Comparison of ENCODE assay signal across 8 cellular contexts in the genomic region with DNA sequence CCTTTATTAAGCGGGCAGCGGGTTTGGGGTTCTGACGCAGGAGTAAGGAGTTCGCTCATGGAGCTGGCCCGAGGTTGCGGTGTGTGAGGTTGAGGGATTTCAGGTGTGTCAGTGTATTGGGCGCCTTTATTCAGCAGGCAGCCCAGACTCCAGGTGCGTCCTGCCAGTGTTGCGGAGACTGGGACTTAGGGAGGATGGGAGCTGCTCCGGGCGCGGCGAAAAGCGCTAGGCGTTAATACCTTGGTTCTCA. TPM values are rescaled to one million over a fixed set of nuclear protein-coding genes. Genes with fewer than 3 reads are reported as not detected.
DNase-seq lines count a peak whose midpoint lies in the region; ATAC-seq, FAIRE-seq and TF ChIP-seq lines count a peak whose summit lies in the region.

No MANE protein-coding gene starts in this region.

- peaks cover 58% of the 10 kb centered on the region for H3K79me2 ChIP-seq in K562 (ENCODE audit: control insufficient read depth, insufficient read depth, low read length)
- H3K79me2 ChIP-seq in mesendoderm (ENCODE audit: control insufficient read depth, insufficient read depth, low read length): peaks cover 37% of the 10 kb centered on the region

- H2BK5ac ChIP-seq in mesendoderm (ENCODE audit: low read length): no peak overlapping the region

- peak overlapping the region; percentile 80 for H3K23ac ChIP-seq in mesendoderm (ENCODE audit: low read length)

- peak; percentile 1 for ATAC-seq in K562
- no peak for ATAC-seq in HG03025 (IDR thresholded peaks at IDR 0.05; ENCODE audit: low FRiP score, unreplicated experiment)

- peak overlapping the region; percentile 93 for H3K4me2 ChIP-seq in K562 (ENCODE audit: insufficient read depth, low read length)
- H3K4me2 ChIP-seq in mesendoderm (ENCODE audit: low read length): peak overlapping the region; percentile 64

- H3K9ac ChIP-seq in K562 (ENCODE audit: insufficient read depth in 1 of 2, low read depth in 2 of 2, low read length in 2 of 2): peak overlapping the region; percentile 94 to 98
- peak overlapping the region; percentile 99 for H3K9ac ChIP-seq in mesendoderm (ENCODE audit: low read length)

- no peak for TF ChIP-seq CTCF in K562 (IDR thresholded peaks at IDR 0.05 in 2 of 3, conservative IDR thresholded peaks at IDR 0.05 in 1 of 3; ENCODE audit: insufficient read depth in 2 of 3, low read depth in 1 of 3, low read length in 3 of 3)

- intact Hi-C loops in K562 (cut with micrococcal nuclease): loop anchor here (2.0 kb wide), 1 partner anchor 100 kb away; the partner anchor contains the start of gene DUS3L

- no peak for TF ChIP-seq RAD21 in K562 (CRISPR knock-in tag; conservative IDR thresholded peaks at IDR 0.05 in 1 of 2, IDR thresholded peaks at IDR 0.05 in 1 of 2)

- H3K4me1 ChIP-seq in K562 (replicated peaks in 1 of 2; ENCODE audit: control insufficient read depth in 2 of 2, insufficient read depth in 2 of 2, low read length in 2 of 2) (peaks cover 20 to 75% of the 10 kb centered on the region in 2 experiments), mesendoderm (ENCODE audit: control insufficient read depth, low read depth, low read length) (no peaks in the 10 kb centered on the region)

- TF ChIP-seq EP300 in K562 (IDR thresholded peaks at IDR 0.05; ENCODE audit: low read length): no peak

- H3K36me3 ChIP-seq in K562 (ENCODE audit: control insufficient read depth, insufficient read depth, low read length) (peaks cover 56% of the 10 kb centered on the region), mesendoderm (ENCODE audit: control insufficient read depth, insufficient read depth, low read length) (peaks cover 16% of the 10 kb centered on the region)

- no peak overlapping the region for H4K8ac ChIP-seq in mesendoderm (ENCODE audit: low read depth, low read length)

- peak; percentile 6 for FAIRE-seq in K562 (lab: Jason Lieb, UNC)

- peak overlapping the region; percentile 100 for H3K4me3 ChIP-seq in K562
- peak overlapping the region; percentile 50 for H3K4me3 ChIP-seq in mesendoderm (ENCODE audit: low read length)

- peaks cover 48% of the 10 kb centered on the region for H4K20me1 ChIP-seq in K562 (replicated peaks; ENCODE audit: control insufficient read depth, insufficient read depth, low read length)

- POLR2A ChIA-PET in K562 (lab: Yijun Ruan, JAX): interaction anchor here (0.7 to 3.0 kb wide), 16 partner anchors 9 to 900 kb away, joined by 3 to 31 read pairs (median 6); partner anchors contain the start of genes CATSPERD, DUS3L, LONP1 and MICOS13

- CTCF ChIA-PET in K562 (lab: Yijun Ruan, JAX; ENCODE audit: low intra/inter-chr PET ratio): interaction anchor here (0.9 kb wide), 1 partner anchor 29 kb away, joined by 4 read pairs; the partner anchor contains the start of genes CATSPERD and LONP1

- H3K18ac ChIP-seq in mesendoderm (ENCODE audit: low read length): no peak overlapping the region

- BruUV-seq in K562 (replicated peaks; lab: Mats Ljungman, UMichigan): TSS peak; percentile 87

- H2AFZ ChIP-seq in K562 (ENCODE audit: low read depth, low read length): no peak overlapping the region

- no peak for TF ChIP-seq POLR2A in K562 (conservative IDR thresholded peaks at IDR 0.05)

- no peaks in the 10 kb centered on the region for H3K9me3 ChIP-seq in K562 (replicated peaks; ENCODE audit: control insufficient read depth, insufficient read depth, low read depth, low read length)

- no peak overlapping the region for H4K5ac ChIP-seq in mesendoderm (ENCODE audit: low read length)

- H3K27ac ChIP-seq in K562 (ENCODE audit: extremely low read depth, low read depth, low read length) (peak overlapping the region; percentile 96), mesendoderm (ENCODE audit: low read depth, low read length) (no peak overlapping the region)

- H3K56ac ChIP-seq in mesendoderm (ENCODE audit: low read length): peak overlapping the region; percentile 100

- H3K9me1 ChIP-seq in K562 (ENCODE audit: control insufficient read depth, insufficient read depth, low read length): peaks cover 17% of the 10 kb centered on the region

- H3K4ac ChIP-seq in mesendoderm (ENCODE audit: low read depth, low read length): peak overlapping the region; percentile 74

- no peak overlapping the region for H2BK15ac ChIP-seq in mesendoderm (replicated peaks; ENCODE audit: low read depth)

- H2AK5ac ChIP-seq in mesendoderm (ENCODE audit: low read length): no peak overlapping the region

- WGBS in K562 (ENCODE audit: insufficient coverage, low coverage, missing lambda C conversion rate): under 1% methylated on average over 15 of the region's 15 CpGs
- no CpG with 5 or more reads among the region's 15 CpGs for WGBS in mesendoderm (ENCODE audit: extremely low coverage, insufficient coverage, low lambda C conversion rate)

- H3K27me3 ChIP-seq in K562 (ENCODE audit: control insufficient read depth in 2 of 2, insufficient read depth in 2 of 2, low read length in 2 of 2): no peaks in the 10 kb centered on the region
- H3K27me3 ChIP-seq in mesendoderm (ENCODE audit: insufficient read depth, low read length, poor library complexity): no peaks in the 10 kb centered on the region

- peak in 4 of 6 experiments; percentile 40 to 58 (median 46) for DNase-seq in stimulated activated naive CD4-positive, alpha-beta T cell (lab: John Stamatoyannopoulos, UW)
- DNase-seq in stimulated activated naive CD4-positive, alpha-beta T cell treated with Interleukin-2 at 50 U/mL for 16 hours (lab: John Stamatoyannopoulos, UW): no peak
- DNase-seq in K562 (ENCODE audit: extremely low read depth in 1 of 4, low spot score in 3 of 4): no peak
- no peak for DNase-seq in mesendoderm
- DNase-seq in EL: no peak
- no peak for DNase-seq in SHP77 treated with DMSO at 0.1 percent for 48 hours (lab: John Stamatoyannopoulos, UW)
- no peak for DNase-seq in HuH-7 (ENCODE audit: low spot score)

- no peak overlapping the region for H2BK120ac ChIP-seq in mesendoderm (ENCODE audit: low read depth, low read length)

- in situ Hi-C loops in K562 (cut with MboI): no loop called here

- peaks cover 12% of the 10 kb centered on the region for H3K79me1 ChIP-seq in mesendoderm (ENCODE audit: low read length)

RNA-seq across cellular contexts. Expression of gene RPL36, which starts 0.8 kb away (rescaled TPM):
- total RNA-seq in K562 (2011; cell fraction: chromatin; rRNA removed; ENCODE audit: low replicate concordance): 84.7 and 180 TPM in 2 replicates
- 420 and 494 TPM in 2 replicates for total RNA-seq in K562 (2011; cell fraction: nucleolus; rRNA removed)
- total RNA-seq in K562 (2011; cell fraction: nucleoplasm; rRNA removed): 317 and 516 TPM in 2 replicates
- 2,132 and 2,298 TPM in 2 replicates for total RNA-seq in K562 (2014; rRNA removed)
- 392 and 590 TPM in 2 replicates for total RNA-seq in K562 (2014; rRNA removed; fragmentation: Illumina TruSeq; extraction: Trizol)
- total RNA-seq in K562 (2015; rRNA removed; fragmentation: Illumina TruSeq; extraction: Trizol): 1,406 and 1,507 TPM in 2 replicates
- total RNA-seq in K562 (2021): 1,327 and 1,377 TPM in 2 replicates
- polyA plus RNA-seq in K562 (2011; rRNA removed): 695 and 1,029 TPM in 2 replicates
- polyA plus RNA-seq in K562 (2011; cell fraction: cytosol; rRNA removed): 629 and 993 TPM in 2 replicates
- 639 and 683 TPM in 2 replicates for polyA plus RNA-seq in K562 (2011; cell fraction: nucleus; rRNA removed)
- 2,027 and 2,339 TPM in 2 replicates for polyA plus RNA-seq in K562 (2012)
- 350 and 728 TPM in 2 replicates for polyA plus RNA-seq in K562 (2014; fragmentation: Illumina TruSeq; extraction: Trizol)
- 1,000 to 10,000 TPM; 3,132 to 3,412 TPM for polyA plus RNA-seq in K562 (2014; fragmentation: Nextera tagmentation; extraction: Ambion mirVana)
- 1,530 and 1,653 TPM in 2 replicates for polyA plus RNA-seq in K562 (2014; rRNA removed)
- 132 and 161 TPM in 2 replicates for polyA minus RNA-seq in K562 (2011; rRNA and poly(A)+ RNA removed)
- 779 and 953 TPM in 2 replicates for polyA minus RNA-seq in K562 (2011; cell fraction: cytosol; rRNA and poly(A)+ RNA removed)
- polyA minus RNA-seq in K562 (2011; cell fraction: nucleus; rRNA and poly(A)+ RNA removed): 134 and 203 TPM in 2 replicates
- polyA plus RNA-seq in mesendoderm (2013, experiment 1 of 2): 1,911 TPM
- polyA plus RNA-seq in mesendoderm (2013, experiment 2 of 2): 1,926 TPM

RNA-seq across cellular contexts. Expression of gene HSD11B1L, which starts 10.1 kb away (rescaled TPM):
- total RNA-seq in K562 (2011; cell fraction: chromatin; rRNA removed; ENCODE audit: low replicate concordance): 1.9 and 5.4 TPM in 2 replicates
- 5.4 and 5.5 TPM in 2 replicates for total RNA-seq in K562 (2011; cell fraction: nucleolus; rRNA removed)
- 4.8 TPM in 2 replicates for total RNA-seq in K562 (2011; cell fraction: nucleoplasm; rRNA removed)
- total RNA-seq in K562 (2014; rRNA removed) (4.9 and 7.7 TPM in 2 replicates), K562 (2014; rRNA removed; fragmentation: Illumina TruSeq; extraction: Trizol) (1.2 and 1.4 TPM in 2 replicates), K562 (2015; rRNA removed; fragmentation: Illumina TruSeq; extraction: Trizol) (2.0 and 2.3 TPM in 2 replicates), K562 (2021) (3.6 and 4.3 TPM in 2 replicates)
- polyA plus RNA-seq in K562 (2011; rRNA removed) (2.3 and 3.1 TPM in 2 replicates), K562 (2014; fragmentation: Illumina TruSeq; extraction: Trizol) (1.7 and 2.2 TPM in 2 replicates), K562 (2014; fragmentation: Nextera tagmentation; extraction: Ambion mirVana) (under 1 TPM; 0.31 to 0.36 TPM), K562 (2014; rRNA removed) (4.7 and 6.3 TPM in 2 replicates)
- 4.4 and 11.4 TPM in 2 replicates for polyA plus RNA-seq in K562 (2011; cell fraction: cytosol; rRNA removed)
- 7.8 and 11.4 TPM in 2 replicates for polyA plus RNA-seq in K562 (2011; cell fraction: nucleus; rRNA removed)
- 3.4 and 7.3 TPM in 2 replicates for polyA plus RNA-seq in K562 (2012)
- polyA minus RNA-seq in K562 (2011; rRNA and poly(A)+ RNA removed): 0.39 and 0.63 TPM in 2 replicates
- 2.2 and 2.4 TPM in 2 replicates for polyA minus RNA-seq in K562 (2011; cell fraction: cytosol; rRNA and poly(A)+ RNA removed)
- polyA minus RNA-seq in K562 (2011; cell fraction: nucleus; rRNA and poly(A)+ RNA removed): 0.56 and 0.94 TPM in 2 replicates
- 1.7 TPM for polyA plus RNA-seq in mesendoderm (2013, experiment 1 of 2)
- polyA plus RNA-seq in mesendoderm (2013, experiment 2 of 2): 1.8 TPM

RNA-seq across cellular contexts. Expression of gene MICOS13, which starts 10.6 kb away (rescaled TPM):
- 10.1 and 39.6 TPM in 2 replicates for total RNA-seq in K562 (2011; cell fraction: chromatin; rRNA removed; ENCODE audit: low replicate concordance)
- 71.5 and 77.0 TPM in 2 replicates for total RNA-seq in K562 (2011; cell fraction: nucleolus; rRNA removed)
- 30.0 and 32.6 TPM in 2 replicates for total RNA-seq in K562 (2011; cell fraction: nucleoplasm; rRNA removed)
- total RNA-seq in K562 (2014; rRNA removed) (220 and 383 TPM in 2 replicates), K562 (2014; rRNA removed; fragmentation: Illumina TruSeq; extraction: Trizol) (19.1 and 24.6 TPM in 2 replicates), K562 (2015; rRNA removed; fragmentation: Illumina TruSeq; extraction: Trizol) (94.0 and 105 TPM in 2 replicates), K562 (2021) (95.4 and 113 TPM in 2 replicates)
- polyA plus RNA-seq in K562 (2011; rRNA removed) (32.1 and 42.6 TPM in 2 replicates), K562 (2014; fragmentation: Illumina TruSeq; extraction: Trizol) (41.2 and 69.4 TPM in 2 replicates), K562 (2014; fragmentation: Nextera tagmentation; extraction: Ambion mirVana) (10 to 100 TPM; 15.5 to 49.4 TPM), K562 (2014; rRNA removed) (124 and 202 TPM in 2 replicates)
- 60.9 and 173 TPM in 2 replicates for polyA plus RNA-seq in K562 (2011; cell fraction: cytosol; rRNA removed)
- polyA plus RNA-seq in K562 (2011; cell fraction: nucleus; rRNA removed): 33.8 and 49.4 TPM in 2 replicates
- 68.5 and 125 TPM in 2 replicates for polyA plus RNA-seq in K562 (2012)
- 3.6 and 6.3 TPM in 2 replicates for polyA minus RNA-seq in K562 (2011; rRNA and poly(A)+ RNA removed)
- polyA minus RNA-seq in K562 (2011; cell fraction: cytosol; rRNA and poly(A)+ RNA removed): 17.7 and 22.1 TPM in 2 replicates
- 17.0 and 19.5 TPM in 2 replicates for polyA minus RNA-seq in K562 (2011; cell fraction: nucleus; rRNA and poly(A)+ RNA removed)
- 12.6 TPM for polyA plus RNA-seq in mesendoderm (2013, experiment 1 of 2)
- 13.5 TPM for polyA plus RNA-seq in mesendoderm (2013, experiment 2 of 2)

RNA-seq across cellular contexts. Expression of gene LONP1, which starts 29.1 kb away (rescaled TPM):
- total RNA-seq in K562 (2011; cell fraction: chromatin; rRNA removed; ENCODE audit: low replicate concordance): 180 and 424 TPM in 2 replicates
- 314 and 331 TPM in 2 replicates for total RNA-seq in K562 (2011; cell fraction: nucleolus; rRNA removed)
- total RNA-seq in K562 (2011; cell fraction: nucleoplasm; rRNA removed): 165 and 217 TPM in 2 replicates
- 202 and 214 TPM in 2 replicates for total RNA-seq in K562 (2014; rRNA removed)
- 26.9 and 37.3 TPM in 2 replicates for total RNA-seq in K562 (2014; rRNA removed; fragmentation: Illumina TruSeq; extraction: Trizol)
- total RNA-seq in K562 (2015; rRNA removed; fragmentation: Illumina TruSeq; extraction: Trizol): 89.1 and 89.8 TPM in 2 replicates
- 207 and 238 TPM in 2 replicates for total RNA-seq in K562 (2021)
- 84.5 and 110 TPM in 2 replicates for polyA plus RNA-seq in K562 (2011; rRNA removed)
- polyA plus RNA-seq in K562 (2011; cell fraction: cytosol; rRNA removed): 121 and 226 TPM in 2 replicates
- polyA plus RNA-seq in K562 (2011; cell fraction: nucleus; rRNA removed): 273 and 320 TPM in 2 replicates
- 122 and 281 TPM in 2 replicates for polyA plus RNA-seq in K562 (2012)
- polyA plus RNA-seq in K562 (2014; fragmentation: Illumina TruSeq; extraction: Trizol): 76.5 and 160 TPM in 2 replicates
- polyA plus RNA-seq in K562 (2014; fragmentation: Nextera tagmentation; extraction: Ambion mirVana): 1 to 10 TPM; 1.1 to 3.7 TPM
- 138 and 161 TPM in 2 replicates for polyA plus RNA-seq in K562 (2014; rRNA removed)
- polyA minus RNA-seq in K562 (2011; rRNA and poly(A)+ RNA removed): 39.2 and 57.2 TPM in 2 replicates
- 97.1 and 131 TPM in 2 replicates for polyA minus RNA-seq in K562 (2011; cell fraction: cytosol; rRNA and poly(A)+ RNA removed)
- polyA minus RNA-seq in K562 (2011; cell fraction: nucleus; rRNA and poly(A)+ RNA removed): 67.5 and 106 TPM in 2 replicates
- 45.3 TPM for polyA plus RNA-seq in mesendoderm (2013, experiment 1 of 2)
- 45.8 TPM for polyA plus RNA-seq in mesendoderm (2013, experiment 2 of 2)

RNA-seq across cellular contexts. Expression of gene CATSPERD, which starts 29.6 kb away (rescaled TPM):
- not detected in 2 replicates for total RNA-seq in K562 (2011; cell fraction: chromatin; rRNA removed; ENCODE audit: low replicate concordance)
- not detected in 2 replicates for total RNA-seq in K562 (2011; cell fraction: nucleolus; rRNA removed)
- not detected in 2 replicates for total RNA-seq in K562 (2011; cell fraction: nucleoplasm; rRNA removed)
- not detected in 2 replicates for total RNA-seq in K562 (2014; rRNA removed)
- total RNA-seq in K562 (2014; rRNA removed; fragmentation: Illumina TruSeq; extraction: Trizol): not detected in 2 replicates
- not detected in 2 replicates for total RNA-seq in K562 (2015; rRNA removed; fragmentation: Illumina TruSeq; extraction: Trizol)
- total RNA-seq in K562 (2021): not detected in 2 replicates
- polyA plus RNA-seq in K562 (2011; rRNA removed): not detected in 2 replicates
- not detected in 2 replicates for polyA plus RNA-seq in K562 (2011; cell fraction: cytosol; rRNA removed)
- polyA plus RNA-seq in K562 (2011; cell fraction: nucleus; rRNA removed): not detected in 2 replicates
- polyA plus RNA-seq in K562 (2012): 0.04 TPM in 1 of 2 replicates, not detected in the other
- polyA plus RNA-seq in K562 (2014; fragmentation: Illumina TruSeq; extraction: Trizol): not detected in 2 replicates
- polyA plus RNA-seq in K562 (2014; fragmentation: Nextera tagmentation; extraction: Ambion mirVana): not detected
- polyA plus RNA-seq in K562 (2014; rRNA removed): not detected in 2 replicates
- polyA minus RNA-seq in K562 (2011; rRNA and poly(A)+ RNA removed): not detected in 2 replicates
- not detected in 2 replicates for polyA minus RNA-seq in K562 (2011; cell fraction: cytosol; rRNA and poly(A)+ RNA removed)
- polyA minus RNA-seq in K562 (2011; cell fraction: nucleus; rRNA and poly(A)+ RNA removed): not detected in 2 replicates
- 0.03 TPM for polyA plus RNA-seq in mesendoderm (2013, experiment 1 of 2)
- not detected for polyA plus RNA-seq in mesendoderm (2013, experiment 2 of 2)

Comparison
In these comparisons a context has a peak if more than half of its experiments do, and no peak if none do; other contexts are left out.
1. DNase-seq: peak in stimulated activated naive CD4-positive, alpha-beta T cell (4 of 6); none in stimulated activated naive CD4-positive, alpha-beta T cell treated with Interleukin-2 at 50 U/mL for 16 hours (single experiment), K562 (0 of 4), mesendoderm (single experiment), EL (single experiment), SHP77 treated with DMSO at 0.1 percent for 48 hours (single experiment) and HuH-7 (single experiment).